In genomic region chr2:210523650-210524289, GRCh38 we compare ENCODE assay signal across 1 cellular context.
A peak's percentile ranks its signal among the peaks of the same experiment; 100 is the strongest.
TF ChIP-seq lines count a peak whose summit lies in the region.

No MANE protein-coding gene starts in this region.

TF ChIP-seq in HepG2, 621 proteins besides CTCF, POLR2A, EP300 and RAD21 (continued from another document and continues in another):
- TF ChIP-seq ARID4A (CRISPR knock-in tag; IDR thresholded peaks at IDR 0.05; ENCODE audit: borderline replicate concordance): peak; percentile 16; the same call in 1 of the 2 replicates
- TF ChIP-seq RXRA (CRISPR knock-in tag; IDR thresholded peaks at IDR 0.05): no peak; the same call in 1 of the 2 replicates
- TF ChIP-seq ZNF879 (CRISPR knock-in tag; IDR thresholded peaks at IDR 0.05): no peak
- TF ChIP-seq NFRKB (IDR thresholded peaks at IDR 0.05): no peak
- TF ChIP-seq ARNT (IDR thresholded peaks at IDR 0.05): no peak
- no peak for TF ChIP-seq TARDBP (CRISPR knock-in tag; IDR thresholded peaks at IDR 0.05)
- no peak for TF ChIP-seq ZNF720 (CRISPR knock-in tag; IDR thresholded peaks at IDR 0.05)
- 0 out of 2 replicates have a peak, but pooled peaks have one; percentile 43 for TF ChIP-seq KDM6A (CRISPR knock-in tag; IDR thresholded peaks at IDR 0.05; ENCODE audit: low read depth)
- peak in 1 of 2 experiments; percentile 49; a peak in 1 of 4 replicates for TF ChIP-seq REST (IDR thresholded peaks at IDR 0.05; ENCODE audit: borderline replicate concordance in 1 of 2, low read depth in 1 of 2, low read length in 2 of 2)
- TF ChIP-seq ZNF737 (CRISPR knock-in tag; IDR thresholded peaks at IDR 0.05; ENCODE audit: borderline replicate concordance): no peak
- no peak for TF ChIP-seq ZNF512 (CRISPR knock-in tag; IDR thresholded peaks at IDR 0.05)
- no peak for TF ChIP-seq RFX5 (IDR thresholded peaks at IDR 0.05; ENCODE audit: low read depth, low read length)
- TF ChIP-seq CCAR2 (optimal IDR thresholded peaks at IDR 0.05; ENCODE audit: low read depth, low read length): no peak
- peak; percentile 75 for TF ChIP-seq FOXA3 (CRISPR knock-in tag; IDR thresholded peaks at IDR 0.05)
- peak; percentile 96; the same call in 1 of the 2 replicates for TF ChIP-seq ZBTB20 (CRISPR knock-in tag; IDR thresholded peaks at IDR 0.05; ENCODE audit: borderline replicate concordance, low read depth)
- 0 out of 2 replicates have a peak, but pooled peaks have one; percentile 49 for TF ChIP-seq DRAP1 (CRISPR knock-in tag; IDR thresholded peaks at IDR 0.05)
- TF ChIP-seq POGZ (CRISPR knock-in tag; IDR thresholded peaks at IDR 0.05): peak; percentile 96
- TF ChIP-seq HES4 (CRISPR knock-in tag; IDR thresholded peaks at IDR 0.05; ENCODE audit: borderline replicate concordance): no peak
- TF ChIP-seq SOX5 (CRISPR knock-in tag; IDR thresholded peaks at IDR 0.05; ENCODE audit: borderline replicate concordance): peak; percentile 74
- no peak for TF ChIP-seq ARHGAP35 (CRISPR knock-in tag; IDR thresholded peaks at IDR 0.05; ENCODE audit: borderline replicate concordance)
- no peak for TF ChIP-seq ZNF317 (CRISPR knock-in tag; IDR thresholded peaks at IDR 0.05)
- no peak for TF ChIP-seq ZNF703 (CRISPR knock-in tag; IDR thresholded peaks at IDR 0.05; ENCODE audit: borderline replicate concordance)
- no peak for TF ChIP-seq ZNF10 (CRISPR knock-in tag; IDR thresholded peaks at IDR 0.05; ENCODE audit: borderline replicate concordance, low read depth)
- TF ChIP-seq ZNF563 (CRISPR knock-in tag; IDR thresholded peaks at IDR 0.05): no peak
- TF ChIP-seq AHDC1 (CRISPR knock-in tag; IDR thresholded peaks at IDR 0.05; ENCODE audit: borderline replicate concordance): peak; percentile 89
- 0 out of 2 replicates have a peak, but pooled peaks have one; percentile 32 for TF ChIP-seq ZNF614 (CRISPR knock-in tag; IDR thresholded peaks at IDR 0.05; ENCODE audit: borderline replicate concordance)
- peak; percentile 94 for TF ChIP-seq RARA (CRISPR knock-in tag; IDR thresholded peaks at IDR 0.05)
- TF ChIP-seq U2AF2 (IDR thresholded peaks at IDR 0.05; ENCODE audit: low read depth, low read length): no peak
- TF ChIP-seq ZNF589 (CRISPR knock-in tag; conservative IDR thresholded peaks at IDR 0.05): no peak
- peak; percentile 65 for TF ChIP-seq ASH2L (IDR thresholded peaks at IDR 0.05; ENCODE audit: insufficient read length, low read depth, low read length)
- TF ChIP-seq HNRNPL (IDR thresholded peaks at IDR 0.05; ENCODE audit: low read depth, low read length): no peak
- 0 out of 2 replicates have a peak, but pooled peaks have one; percentile 17 for TF ChIP-seq HNF4G (IDR thresholded peaks at IDR 0.05; ENCODE audit: borderline replicate concordance, low read depth, low read length)
- TF ChIP-seq HNF4G (CRISPR knock-in tag; IDR thresholded peaks at IDR 0.05; ENCODE audit: borderline replicate concordance, low read depth): no peak
- TF ChIP-seq HOMEZ (CRISPR knock-in tag; IDR thresholded peaks at IDR 0.05; ENCODE audit: low read depth): peak; percentile 98
- no peak for TF ChIP-seq DDIT3 (CRISPR knock-in tag; IDR thresholded peaks at IDR 0.05)
- peak; percentile 88 for TF ChIP-seq HNF4A (CRISPR knock-in tag; IDR thresholded peaks at IDR 0.05)
- TF ChIP-seq ATF1 (CRISPR knock-in tag; IDR thresholded peaks at IDR 0.05): no peak
- TF ChIP-seq ZFYVE20 (CRISPR knock-in tag; IDR thresholded peaks at IDR 0.05; ENCODE audit: borderline replicate concordance, low read depth): no peak
- TF ChIP-seq TBL1XR1 (IDR thresholded peaks at IDR 0.05; ENCODE audit: borderline replicate concordance, low read length, partially characterized antibody): peak; percentile 33
- TF ChIP-seq IKZF4 (CRISPR knock-in tag; IDR thresholded peaks at IDR 0.05; ENCODE audit: borderline replicate concordance, low read depth, not compliant biosample characterization): no peak
- TF ChIP-seq ZMYM4 (CRISPR knock-in tag; IDR thresholded peaks at IDR 0.05): peak; percentile 97
- 0 out of 2 replicates have a peak, but pooled peaks have one; percentile 29 for TF ChIP-seq IKZF5 (CRISPR knock-in tag; IDR thresholded peaks at IDR 0.05)
- no peak for TF ChIP-seq ZBTB38 (CRISPR knock-in tag; IDR thresholded peaks at IDR 0.05)
- TF ChIP-seq FOSL2 (CRISPR knock-in tag; IDR thresholded peaks at IDR 0.05): 0 out of 2 replicates have a peak, but pooled peaks have one; percentile 56
- TF ChIP-seq FOXP1 (IDR thresholded peaks at IDR 0.05): no peak
- TF ChIP-seq FOXP1 (CRISPR knock-in tag; IDR thresholded peaks at IDR 0.05): no peak
- TF ChIP-seq ZNF263 (CRISPR knock-in tag; IDR thresholded peaks at IDR 0.05): no peak
- TF ChIP-seq CREB1 (IDR thresholded peaks at IDR 0.05): no peak
- TF ChIP-seq CREB1 (CRISPR knock-in tag; IDR thresholded peaks at IDR 0.05): peak; percentile 52
- no peak for TF ChIP-seq ZFP62 (CRISPR knock-in tag; IDR thresholded peaks at IDR 0.05)
- 0 out of 2 replicates have a peak, but pooled peaks have one; percentile 62 for TF ChIP-seq MIER2 (CRISPR knock-in tag; IDR thresholded peaks at IDR 0.05)
